8 cellular contexts compared by ENCODE assay signal in the genomic region with DNA sequence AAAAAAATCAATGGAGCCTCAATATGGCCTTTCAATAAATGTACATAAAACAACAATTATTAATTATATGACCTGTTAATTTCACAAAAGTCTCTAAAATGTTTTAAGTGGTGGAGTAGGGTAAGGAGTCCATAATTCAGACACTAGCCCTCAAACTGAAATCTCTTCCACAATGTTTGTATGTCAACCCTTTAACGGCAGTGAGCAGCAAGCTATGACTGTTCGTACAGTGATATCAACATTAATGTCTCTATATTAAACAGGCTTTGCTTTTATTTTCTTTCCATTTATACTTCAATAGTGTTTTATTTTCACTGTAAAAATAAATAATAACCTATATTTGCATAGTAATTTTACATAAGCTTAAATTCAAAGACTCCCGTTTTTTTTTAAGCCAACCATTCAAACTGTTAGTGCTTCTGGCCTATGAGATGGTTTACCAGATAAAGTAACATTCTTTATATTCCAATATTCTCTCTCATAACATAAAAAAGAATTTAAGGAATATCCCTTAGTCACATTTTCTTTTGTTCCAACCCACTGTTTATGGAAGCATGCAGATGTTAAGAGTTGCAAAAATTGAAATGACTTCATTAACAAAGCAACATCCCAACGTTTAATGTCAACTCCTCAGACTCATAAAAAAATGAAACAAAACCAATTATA. TPM values are rescaled to one million over a fixed set of nuclear protein-coding genes. Genes with fewer than 3 reads are reported as not detected.
DNase-seq lines count a peak whose midpoint lies in the region; ATAC-seq and TF ChIP-seq lines count a peak whose summit lies in the region.

No MANE protein-coding gene starts in this region.

- peak overlapping the region; percentile 93 for H3K27ac Mint-ChIP-seq in activated T-cell treated with anti-CD3 and anti-CD28 coated beads, Interleukin-2, amount 50 U/mL, for 24 hours
- H3K27ac Mint-ChIP-seq in activated naive CD8-positive, alpha-beta T cell treated with anti-CD3 and anti-CD28 coated beads, Interleukin-2, amount 50 U/mL, for 24 hours = peak overlapping the region; percentile 86

- DNase-seq in activated T-cell treated with anti-CD3 and anti-CD28 coated beads, Interleukin-2, amount 50 U/mL, for 24 hours = no peak
- no peak for DNase-seq in activated T-cell treated with anti-CD3 and anti-CD28 coated beads, Interleukin-2, amount 50 U/mL, for 48 hours
- no peak for DNase-seq in activated naive CD8-positive, alpha-beta T cell treated with anti-CD3 and anti-CD28 coated beads, Interleukin-2, amount 50 U/mL, for 24 hours
- no peak for DNase-seq in kidney epithelial cell (ENCODE audit: low read depth)
- DNase-seq in thoracic aorta (ENCODE audit: low spot score) = no peak
- no peak for DNase-seq in GM13976 (ENCODE audit: low spot score)
- DNase-seq in cortex of kidney (lab: John Stamatoyannopoulos, UW) = no peak

- peaks cover 51% of the 10 kb centered on the region for H3K4me1 Mint-ChIP-seq in activated T-cell treated with anti-CD3 and anti-CD28 coated beads, Interleukin-2, amount 50 U/mL, for 24 hours (ENCODE audit: low read depth)
- H3K4me1 Mint-ChIP-seq in activated naive CD8-positive, alpha-beta T cell treated with anti-CD3 and anti-CD28 coated beads, Interleukin-2, amount 50 U/mL, for 24 hours = peaks cover 66% of the 10 kb centered on the region

- H3K4me3 ChIP-seq in kidney epithelial cell (ENCODE audit: low read depth, low read length) = peak overlapping the region; percentile 95
- peak overlapping the region; percentile 91 for H3K4me3 ChIP-seq in thoracic aorta

- peaks cover 16 to 37% of the 10 kb centered on the region in 2 donors for H3K4me1 ChIP-seq in thoracic aorta (ENCODE audit: control insufficient read depth in 1 of 2, low read depth in 2 of 2)

- H3K4me3 Mint-ChIP-seq in activated T-cell treated with anti-CD3 and anti-CD28 coated beads, Interleukin-2, amount 50 U/mL, for 24 hours = peak overlapping the region; percentile 88
- H3K4me3 Mint-ChIP-seq in activated naive CD8-positive, alpha-beta T cell treated with anti-CD3 and anti-CD28 coated beads, Interleukin-2, amount 50 U/mL, for 24 hours = peak overlapping the region; percentile 90

- TF ChIP-seq CTCF in kidney epithelial cell (IDR thresholded peaks at IDR 0.05; ENCODE audit: insufficient read depth, low read length, poor library complexity, severe bottlenecking) (no peak), thoracic aorta (IDR thresholded peaks at IDR 0.05) (no peak), GM13976 (IDR thresholded peaks at IDR 0.05; ENCODE audit: borderline replicate concordance, control extremely low read depth, extremely low read depth, insufficient read depth, missing control alignments) (no peak)

- H3K36me3 ChIP-seq in kidney epithelial cell (ENCODE audit: control insufficient read depth, insufficient read depth, low read length) = no peaks in the 10 kb centered on the region
- no peaks in the 10 kb centered on the region for H3K36me3 ChIP-seq in thoracic aorta

- peak overlapping the region; percentile 97 to 98 for H3K27ac ChIP-seq in thoracic aorta

- H3K36me3 Mint-ChIP-seq in activated T-cell treated with anti-CD3 and anti-CD28 coated beads, Interleukin-2, amount 50 U/mL, for 24 hours (ENCODE audit: low read depth) = peaks cover 24% of the 10 kb centered on the region
- H3K36me3 Mint-ChIP-seq in activated naive CD8-positive, alpha-beta T cell treated with anti-CD3 and anti-CD28 coated beads, Interleukin-2, amount 50 U/mL, for 24 hours (ENCODE audit: low read depth) = peaks cover 5% of the 10 kb centered on the region

- H3K9me3 Mint-ChIP-seq in activated T-cell treated with anti-CD3 and anti-CD28 coated beads, Interleukin-2, amount 50 U/mL, for 24 hours = no peaks in the 10 kb centered on the region
- H3K9me3 Mint-ChIP-seq in activated naive CD8-positive, alpha-beta T cell treated with anti-CD3 and anti-CD28 coated beads, Interleukin-2, amount 50 U/mL, for 24 hours = no peaks in the 10 kb centered on the region

- no peak for ATAC-seq in activated naive CD8-positive, alpha-beta T cell treated with anti-CD3 and anti-CD28 coated beads, Interleukin-2, amount 50 U/mL, for 24 hours
- ATAC-seq in thoracic aorta (ENCODE audit: insufficient number of reproducible peaks, low FRiP score, low read depth) (no peak), GM19455 (IDR thresholded peaks at IDR 0.05; ENCODE audit: unreplicated experiment) (no peak)

- H3K27me3 ChIP-seq in kidney epithelial cell (ENCODE audit: control insufficient read depth, insufficient read depth, low read length) = no peaks in the 10 kb centered on the region
- H3K27me3 ChIP-seq in thoracic aorta (replicated peaks; ENCODE audit: insufficient read depth) = no peaks in the 10 kb centered on the region

- H3K27me3 Mint-ChIP-seq in activated T-cell treated with anti-CD3 and anti-CD28 coated beads, Interleukin-2, amount 50 U/mL, for 24 hours = no peaks in the 10 kb centered on the region
- H3K27me3 Mint-ChIP-seq in activated naive CD8-positive, alpha-beta T cell treated with anti-CD3 and anti-CD28 coated beads, Interleukin-2, amount 50 U/mL, for 24 hours = no peaks in the 10 kb centered on the region

- no peaks in the 10 kb centered on the region for H3K9me3 ChIP-seq in thoracic aorta

- in situ Hi-C loops in GM13976 (cut with MboI; ENCODE audit: low sequenced_read_pairs, unreplicated experiment) = no loop called here

RNA-seq across cellular contexts. Expression of gene CDK17, which starts 2.4 kb away (rescaled TPM):
- total RNA-seq in kidney epithelial cell = 46.4 and 51.8 TPM in 2 replicates
- total RNA-seq in thoracic aorta = 10 to 100 TPM; 30.7 to 97.6 TPM
